In genomic region chr18:2655954-2656236, GRCh38 we compare ENCODE assay signal across 8 cellular contexts. TPM values are rescaled to one million over a fixed set of nuclear protein-coding genes. Genes with fewer than 3 reads are reported as not detected.
DNase-seq lines count a peak whose midpoint lies in the region; TF ChIP-seq lines count a peak whose summit lies in the region.

No MANE protein-coding gene starts in this region.

- H3K9ac ChIP-seq in ES-I3 (ENCODE audit: low read depth, low read length) (peak overlapping the region; percentile 95), parathyroid adenoma (peak overlapping the region; percentile 64)

- DNase-seq in H7 (no peak), RWPE1 (ENCODE audit: low spot score) (no peak), epithelial cell of proximal tubule (ENCODE audit: low read depth) (no peak), NCI-H2029 (lab: John Stamatoyannopoulos, UW) (no peak), HuH-7.5 (ENCODE audit: low spot score) (no peak), putamen (ENCODE audit: low spot score) (no peak)

- peak overlapping the region; percentile 97 for H3K27ac ChIP-seq in RWPE1
- H3K27ac ChIP-seq in parathyroid adenoma, result peak overlapping the region; percentile 83

- POLR2A ChIA-PET in RWPE1 (lab: Yijun Ruan, JAX; ENCODE audit: low non-redundant PET), result interaction anchor here (0.6 to 1.4 kb wide), 4 partner anchors 19 to 90 kb away, joined by 3 to 4 read pairs (median 4); partner anchors contain the start of genes METTL4 and NDC80

- peaks cover 19% of the 10 kb centered on the region for H3K79me2 ChIP-seq in parathyroid adenoma

- H3K4me3 ChIP-seq in H7 (ENCODE audit: insufficient read depth, low read depth, low read length) (peak overlapping the region; percentile 97), epithelial cell of proximal tubule (ENCODE audit: low read depth, low read length) (peak overlapping the region; percentile 95), parathyroid adenoma (ENCODE audit: low read depth, low read length) (peak overlapping the region; percentile 78)

- H3K4me2 ChIP-seq in parathyroid adenoma (ENCODE audit: low read length), result peak overlapping the region; percentile 89

- CTCF ChIA-PET in RWPE1 (lab: Yijun Ruan, JAX), result interaction anchor here (0.7 to 1.8 kb wide), 3 partner anchors 82 to 798 kb away, joined by 3 to 5 read pairs (median 5); no protein-coding TSS in a partner anchor

- H3K36me3 ChIP-seq in ES-I3 (ENCODE audit: insufficient read depth, low read length), result no peaks in the 10 kb centered on the region
- H3K36me3 ChIP-seq in H7 (replicated peaks; ENCODE audit: control insufficient read depth, insufficient read depth, low read length), result no peaks in the 10 kb centered on the region
- no peaks in the 10 kb centered on the region for H3K36me3 ChIP-seq in parathyroid adenoma (ENCODE audit: control insufficient read depth, insufficient read depth, low read length)

- H3K9me3 ChIP-seq in ES-I3 (ENCODE audit: control insufficient read depth, insufficient read depth, low read length), result no peaks in the 10 kb centered on the region
- H3K9me3 ChIP-seq in parathyroid adenoma (ENCODE audit: control insufficient read depth, low read length), result no peaks in the 10 kb centered on the region

- H3K4me1 ChIP-seq in ES-I3 (ENCODE audit: insufficient read depth, low read length), result peaks cover 15% of the 10 kb centered on the region
- peaks cover 9% of the 10 kb centered on the region for H3K4me1 ChIP-seq in parathyroid adenoma

- no peak for TF ChIP-seq CTCF in RWPE1 (conservative IDR thresholded peaks at IDR 0.05; ENCODE audit: low read depth)
- TF ChIP-seq CTCF in epithelial cell of proximal tubule (conservative IDR thresholded peaks at IDR 0.05; ENCODE audit: low read depth, low read length), result no peak
- TF ChIP-seq CTCF in parathyroid adenoma (IDR thresholded peaks at IDR 0.05), result no peak

- peaks cover 39% of the 10 kb centered on the region for H3K27me3 ChIP-seq in H7 (ENCODE audit: control insufficient read depth, insufficient read depth, low read length)
- no peaks in the 10 kb centered on the region for H3K27me3 ChIP-seq in parathyroid adenoma (ENCODE audit: control insufficient read depth, insufficient read depth, low read length)

- H2AFZ ChIP-seq in parathyroid adenoma, result peak overlapping the region; percentile 74

RNA-seq across cellular contexts. Expression of gene SMCHD1, which starts 0.4 kb away (rescaled TPM):
- 24.4 and 40.5 TPM in 2 replicates for total RNA-seq in H7 (2014; rRNA removed; shearing (Covaris generic))
- total RNA-seq in epithelial cell of proximal tubule, result 25.9 and 32.8 TPM in 2 replicates
